2 cellular contexts compared by ENCODE assay signal in genomic region chr16:27906883-27907282, GRCh38.
TF ChIP-seq lines count a peak whose summit lies in the region.

No MANE protein-coding gene starts in this region.

TF ChIP-seq in IMR-90, 13 proteins besides CTCF, POLR2A, EP300 and RAD21:
- no peak for TF ChIP-seq RCOR1 (IDR thresholded peaks at IDR 0.05; ENCODE audit: insufficient replicate concordance, low read length)
- TF ChIP-seq SMC3 (IDR thresholded peaks at IDR 0.05; ENCODE audit: low read depth, low read length), result no peak
- TF ChIP-seq RFX5 (IDR thresholded peaks at IDR 0.05; ENCODE audit: low read depth, low read length), result no peak
- no peak for TF ChIP-seq ELK1 (IDR thresholded peaks at IDR 0.05; ENCODE audit: borderline replicate concordance, low read depth, low read length)
- no peak for TF ChIP-seq MXI1 (IDR thresholded peaks at IDR 0.05; ENCODE audit: borderline replicate concordance, low read depth, low read length)
- no peak for TF ChIP-seq CEBPB (IDR thresholded peaks at IDR 0.05; ENCODE audit: low read depth, low read length)
- TF ChIP-seq FOS (IDR thresholded peaks at IDR 0.05; ENCODE audit: low read depth, low read length), result no peak
- no peak for TF ChIP-seq BHLHE40 (IDR thresholded peaks at IDR 0.05; ENCODE audit: low read depth, low read length)
- peak; percentile 65 for TF ChIP-seq USF2 (IDR thresholded peaks at IDR 0.05; ENCODE audit: low read depth, low read length)

TF ChIP-seq in GM12878, 131 proteins besides CTCF, POLR2A, EP300 and RAD21:
- TF ChIP-seq USF1 (IDR thresholded peaks at IDR 0.05; ENCODE audit: borderline replicate concordance, extremely low read length, insufficient read depth, low read depth, low read length), result peak; percentile 51
- TF ChIP-seq NFYA (IDR thresholded peaks at IDR 0.05; ENCODE audit: borderline replicate concordance, low read depth, low read length), result no peak
- TF ChIP-seq ATF3 (IDR thresholded peaks at IDR 0.05; ENCODE audit: borderline replicate concordance, extremely low read depth, low read depth, low read length), result 0 out of 2 replicates have a peak, but pooled peaks have one; percentile 13
- TF ChIP-seq MXI1 (IDR thresholded peaks at IDR 0.05; ENCODE audit: low read depth, low read length), result no peak
- TF ChIP-seq PAX8 (IDR thresholded peaks at IDR 0.05), result no peak
- TF ChIP-seq KLF5 (IDR thresholded peaks at IDR 0.05; ENCODE audit: partially characterized antibody), result no peak
- no peak for TF ChIP-seq EED (IDR thresholded peaks at IDR 0.05; ENCODE audit: low read depth)
- no peak for TF ChIP-seq ZNF207 (IDR thresholded peaks at IDR 0.05; ENCODE audit: borderline replicate concordance)
- TF ChIP-seq EZH2 (IDR thresholded peaks at IDR 0.05; ENCODE audit: borderline replicate concordance, control insufficient read depth, low read depth, low read length), result no peak
- TF ChIP-seq ZSCAN29 (IDR thresholded peaks at IDR 0.05), result no peak
TF ChIP-seq in GM12878: peak in this region for 2.
